In genomic region chr1:35717911-35718476, GRCh38 we compare ENCODE assay signal across 8 cellular contexts. TPM values are rescaled to one million over a fixed set of nuclear protein-coding genes. Genes with fewer than 3 reads are reported as not detected.
A peak's percentile ranks its signal among the peaks of the same experiment; 100 is the strongest.
DNase-seq lines count a peak whose midpoint lies in the region; ATAC-seq and TF ChIP-seq lines count a peak whose summit lies in the region.

No MANE protein-coding gene starts in this region.

- no peaks in the 10 kb centered on the region for H3K9me3 Mint-ChIP-seq in activated CD4-positive, alpha-beta T cell treated with anti-CD3 and anti-CD28 coated beads for 36 hours (ENCODE audit: low read depth)

- CTCF ChIA-PET in activated CD4-positive, alpha-beta T cell treated with anti-CD3 and anti-CD28 coated beads for 36 hours (lab: Charles Lee) = interaction anchor here (0.6 to 5.5 kb wide), 12 partner anchors 9 to 161 kb away, joined by 3 to 46 read pairs (median 4); partner anchors contain the start of genes KIAA0319L and NCDN

- no peak for ATAC-seq in activated CD4-positive, alpha-beta T cell treated with anti-CD3 and anti-CD28 coated beads for 36 hours
- no peak for ATAC-seq in GM21381 (IDR thresholded peaks at IDR 0.05; ENCODE audit: unreplicated experiment)

- H3K4me3 ChIP-seq in astrocyte of the cerebellum (ENCODE audit: low read depth, low read length) = peak overlapping the region; percentile 74
- H3K4me3 ChIP-seq in iPS-11a (ENCODE audit: low read depth, low read length) = peak overlapping the region; percentile 75
- H3K4me3 ChIP-seq in retinal pigment epithelial cell (ENCODE audit: low read length) = peak overlapping the region; percentile 82

- in situ Hi-C loops in astrocyte of the cerebellum (cut with HindIII; ENCODE audit: low sequenced_read_pairs) = loop anchor here (10.0 kb wide), 1 partner anchor 63 kb away; no protein-coding TSS in a partner anchor

- H3K4me3 Mint-ChIP-seq in activated CD4-positive, alpha-beta T cell treated with anti-CD3 and anti-CD28 coated beads for 36 hours = peak overlapping the region; percentile 78

- POLR2A ChIA-PET in activated CD4-positive, alpha-beta T cell treated with anti-CD3 and anti-CD28 coated beads for 36 hours (lab: Charles Lee) = interaction anchor here (0.6 to 1.6 kb wide), 2 partner anchors 38 to 52 kb away, joined by 4 read pairs; partner anchors contain the start of gene CLSPN

- TF ChIP-seq CTCF in astrocyte of the cerebellum (IDR thresholded peaks at IDR 0.05; ENCODE audit: low read depth, low read length, missing control alignments) (no peak), retinal pigment epithelial cell (conservative IDR thresholded peaks at IDR 0.05; ENCODE audit: low read depth, low read length) (no peak)

- H3K27me3 Mint-ChIP-seq in activated CD4-positive, alpha-beta T cell treated with anti-CD3 and anti-CD28 coated beads for 36 hours = no peaks in the 10 kb centered on the region

- peak overlapping the region; percentile 44 for H3K27ac Mint-ChIP-seq in activated CD4-positive, alpha-beta T cell treated with anti-CD3 and anti-CD28 coated beads for 36 hours

- peaks cover 12% of the 10 kb centered on the region for H3K36me3 Mint-ChIP-seq in activated CD4-positive, alpha-beta T cell treated with anti-CD3 and anti-CD28 coated beads for 36 hours (ENCODE audit: low read depth)

- peaks cover 31% of the 10 kb centered on the region for H3K4me1 Mint-ChIP-seq in activated CD4-positive, alpha-beta T cell treated with anti-CD3 and anti-CD28 coated beads for 36 hours

- DNase-seq in activated CD4-positive, alpha-beta T cell treated with anti-CD3 and anti-CD28 coated beads for 36 hours = peak; percentile 27
- no peak for DNase-seq in activated CD4-positive, alpha-beta T cell treated with anti-CD3 and anti-CD28 coated beads, Interleukin-2, amount 50 U/mL, for 4 hours
- DNase-seq in NCI-H226 (peak; percentile 35), astrocyte of the cerebellum (ENCODE audit: low read depth) (peak; percentile 41), retinal pigment epithelial cell (ENCODE audit: low read depth) (no peak), globus pallidus (ENCODE audit: low spot score) (no peak)

- intact Hi-C loops in activated CD4-positive, alpha-beta T cell treated with anti-CD3 and anti-CD28 coated beads for 36 hours (cut with DNase I, micrococcal nuclease) = loop anchor here (1.0 to 5.0 kb wide), 9 partner anchors 51 to 851 kb away; partner anchors contain the start of genes CLSPN (in 1 of the 2), KIAA0319L (in 1 of the 2), NCDN (in 1 of the 2) and PSMB2 (in 1 of the 2)

RNA-seq across cellular contexts. Expression of gene C1orf216, which starts 0.7 kb away (rescaled TPM):
- 10 to 100 TPM in 1 of 2 experiments, 1 to 10 TPM in 1; 7.4 to 10.9 TPM for total RNA-seq in activated CD4-positive, alpha-beta T cell treated with anti-CD3 and anti-CD28 coated beads for 36 hours

RNA-seq across cellular contexts. Expression of gene CLSPN, which starts 51.8 kb away (rescaled TPM):
- 10 to 100 TPM; 45.7 to 57.8 TPM for total RNA-seq in activated CD4-positive, alpha-beta T cell treated with anti-CD3 and anti-CD28 coated beads for 36 hours

Comparison
In these comparisons a context has a peak if more than half of its experiments do, and no peak if none do; other contexts are left out.
1. DNase-seq: peak in activated CD4-positive, alpha-beta T cell treated with anti-CD3 and anti-CD28 coated beads for 36 hours (single experiment), NCI-H226 (single experiment) and astrocyte of the cerebellum (single experiment); none in activated CD4-positive, alpha-beta T cell treated with anti-CD3 and anti-CD28 coated beads, Interleukin-2, amount 50 U/mL, for 4 hours (0 of 2), retinal pigment epithelial cell (single experiment) and globus pallidus (single experiment).
2. Peak in every context shown above with its lines, with median percentiles within 50 percentile points of each other: H3K4me3 ChIP-seq.